ENCODE assay signal across 29 cellular contexts in the genomic region with DNA sequence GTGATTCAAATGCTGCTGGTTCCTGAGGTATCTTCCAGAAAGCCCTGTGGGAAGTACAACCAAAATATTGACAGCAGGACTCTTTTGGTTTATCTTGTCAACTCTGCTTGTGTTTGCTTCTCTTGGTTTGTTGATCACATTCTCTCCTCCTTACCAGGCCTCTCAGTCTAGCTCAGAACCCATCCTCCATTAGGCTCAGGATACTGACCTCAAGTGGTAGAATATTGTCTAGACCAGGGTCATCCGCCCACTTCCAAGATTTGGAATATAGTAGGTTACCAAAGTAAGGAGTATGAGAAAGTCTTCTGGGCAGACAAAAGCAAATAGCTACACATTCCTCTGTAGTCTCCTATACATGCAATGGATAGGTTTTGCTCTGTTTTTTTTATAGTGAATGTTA. TPM values are rescaled to one million over a fixed set of nuclear protein-coding genes. Genes with fewer than 3 reads are reported as not detected.
"Had no signal": no experiment of that assay in that cellular context is flagged by ENCODE, and none has a peak within 500 bp of the region (broad histone marks: within the 10 kb centered on the region; RNA-seq: fewer than 3 reads in every experiment).

No MANE protein-coding gene starts in this region.

- H3K27me3 ChIP-seq: gastrocnemius medialis, left lung, spleen, tibial nerve, upper lobe of left lung had no signal

- H3K4me3 Mint-ChIP-seq: naive thymus-derived CD4-positive, alpha-beta T cell; nephron; stimulated activated naive B cell treated with anti-CD40 and anti-IgM and Interleukin-4, amounts not matched to agents 10 μg/mL and 1 μg/mL and 100 μg/mL, for 72 hours; stimulated activated naive CD8-positive, alpha-beta T cell treated with anti-CD3 and anti-CD28 coated beads, Interleukin-15, Interleukin-2, amounts not matched to agents 100 ng/mL and 50 ng/mL, for 24 hours had no signal

- DNase-seq: dorsolateral prefrontal cortex; effector CD4-positive, alpha-beta T cell; foreskin fibroblast; gastrocnemius medialis; head of caudate nucleus; left cardiac atrium; left lung; mesenchymal stem cell; midbrain; naive thymus-derived CD4-positive, alpha-beta T cell; nucleus accumbens; psoas muscle; right cardiac atrium; spleen; stimulated activated CD4-positive, alpha-beta T cell treated with anti-CD3 and anti-CD28 coated beads, Interleukin-2, amount 100 ng/mL, for 48 hours; stimulated activated naive B cell treated with anti-CD40 and anti-IgM and Interleukin-4, amounts not matched to agents 10 μg/mL and 1 μg/mL and 100 μg/mL, for 72 hours; upper lobe of left lung had no signal

- H3K4me1 ChIP-seq: gastrocnemius medialis, left lung, psoas muscle, spleen, tibial nerve, upper lobe of left lung had no signal

- H3K27ac ChIP-seq: dorsolateral prefrontal cortex, epithelial cell of prostate, gastrocnemius medialis, left lung, psoas muscle, skin epidermis, spleen, thoracic aorta, tibial nerve, upper lobe of left lung had no signal

- H3K36me3 ChIP-seq: gastrocnemius medialis, left lung, spleen, thoracic aorta, tibial nerve, upper lobe of left lung had no signal

- H3K9me3 Mint-ChIP-seq: stimulated activated naive CD8-positive, alpha-beta T cell treated with anti-CD3 and anti-CD28 coated beads, Interleukin-15, Interleukin-2, amounts not matched to agents 100 ng/mL and 50 ng/mL, for 24 hours had no signal

- H3K4me1 Mint-ChIP-seq: naive thymus-derived CD4-positive, alpha-beta T cell; nephron; stimulated activated naive B cell treated with anti-CD40 and anti-IgM and Interleukin-4, amounts not matched to agents 10 μg/mL and 1 μg/mL and 100 μg/mL, for 72 hours had no signal

- H3K27me3 Mint-ChIP-seq: stimulated activated naive B cell treated with anti-CD40 and anti-IgM and Interleukin-4, amounts not matched to agents 10 μg/mL and 1 μg/mL and 100 μg/mL, for 72 hours; stimulated activated naive CD8-positive, alpha-beta T cell treated with anti-CD3 and anti-CD28 coated beads, Interleukin-15, Interleukin-2, amounts not matched to agents 100 ng/mL and 50 ng/mL, for 24 hours had no signal

- FAIRE-seq: colon, islet of Langerhans, urothelium cell line had no signal

- H3K36me3 Mint-ChIP-seq: naive thymus-derived CD4-positive, alpha-beta T cell; stimulated activated naive B cell treated with anti-CD40 and anti-IgM and Interleukin-4, amounts not matched to agents 10 μg/mL and 1 μg/mL and 100 μg/mL, for 72 hours had no signal

- H3K27ac Mint-ChIP-seq: naive thymus-derived CD4-positive, alpha-beta T cell; nephron; stimulated activated naive B cell treated with anti-CD40 and anti-IgM and Interleukin-4, amounts not matched to agents 10 μg/mL and 1 μg/mL and 100 μg/mL, for 72 hours; stimulated activated naive CD8-positive, alpha-beta T cell treated with anti-CD3 and anti-CD28 coated beads, Interleukin-15, Interleukin-2, amounts not matched to agents 100 ng/mL and 50 ng/mL, for 24 hours had no signal

- ATAC-seq: esophagus mucosa; gastrocnemius medialis; left cardiac atrium; left lung; naive thymus-derived CD4-positive, alpha-beta T cell; psoas muscle; right cardiac atrium; stimulated activated naive B cell treated with anti-CD40 and anti-IgM and Interleukin-4, amounts not matched to agents 10 μg/mL and 1 μg/mL and 100 μg/mL, for 72 hours had no signal

- H3K4me3 ChIP-seq: dorsolateral prefrontal cortex, gastrocnemius medialis, left lung, psoas muscle, skin epidermis, spleen, thoracic aorta, tibial nerve, upper lobe of left lung had no signal

- H3K9me3 ChIP-seq: gastrocnemius medialis, left lung, psoas muscle, thoracic aorta, tibial nerve, upper lobe of left lung had no signal

RNA-seq across cellular contexts. Expression of gene XIRP2, which starts 56.6 kb away (rescaled TPM):
- total RNA-seq: lung microvascular endothelial cell; naive thymus-derived CD4-positive, alpha-beta T cell; renal cortical epithelial cell; thoracic aorta had no signal
- polyA plus RNA-seq: naive thymus-derived CD4-positive, alpha-beta T cell had no signal
